8 cellular contexts compared by ENCODE assay signal in genomic region chr7:92133133-92133736, GRCh38. TPM values are rescaled to one million over a fixed set of nuclear protein-coding genes. Genes with fewer than 3 reads are reported as not detected.
DNase-seq lines count a peak whose midpoint lies in the region; ATAC-seq and TF ChIP-seq lines count a peak whose summit lies in the region.

No MANE protein-coding gene starts in this region.

- H3K36me3 ChIP-seq in CD8-positive, alpha-beta memory T cell (ENCODE audit: insufficient read depth, low read length): no peaks in the 10 kb centered on the region
- no peaks in the 10 kb centered on the region for H3K36me3 ChIP-seq in thoracic aorta

- in situ Hi-C loops in astrocyte of the cerebellum (cut with HindIII; ENCODE audit: low sequenced_read_pairs): no loop called here

- H3K27ac ChIP-seq in CD8-positive, alpha-beta memory T cell (ENCODE audit: low read depth, low read length): peak overlapping the region; percentile 95
- peak overlapping the region; percentile 91 to 95 for H3K27ac ChIP-seq in thoracic aorta

- peak overlapping the region; percentile 96 to 100 (median 99) for H3K27ac Mint-ChIP-seq in CD8-positive, alpha-beta memory T cell

- H3K4me3 Mint-ChIP-seq in CD8-positive, alpha-beta memory T cell: peak overlapping the region; percentile 94 to 100 (median 98)

- H3K9me3 ChIP-seq in CD8-positive, alpha-beta memory T cell (ENCODE audit: low read length): no peaks in the 10 kb centered on the region
- H3K9me3 ChIP-seq in thoracic aorta: no peaks in the 10 kb centered on the region

- H3K27me3 ChIP-seq in CD8-positive, alpha-beta memory T cell (ENCODE audit: insufficient read depth, low read length, poor library complexity, severe bottlenecking): no peaks in the 10 kb centered on the region
- no peaks in the 10 kb centered on the region for H3K27me3 ChIP-seq in thoracic aorta (replicated peaks; ENCODE audit: insufficient read depth)

- POLR2A ChIA-PET in CD8-positive, alpha-beta memory T cell (lab: Charles Lee): interaction anchor here (0.6 to 2.3 kb wide), 4 partner anchors 46 to 314 kb away, joined by 4 to 14 read pairs (median 7); partner anchors contain the start of genes ANKIB1, GATAD1, KRIT1 and LRRD1

- peaks cover under 1 to 28% (median 12%) of the 10 kb centered on the region in 3 donors for H3K36me3 Mint-ChIP-seq in CD8-positive, alpha-beta memory T cell

- DNase-seq in CD8-positive, alpha-beta memory T cell: no peak
- DNase-seq in KG1 (lab: John Stamatoyannopoulos, UW): peak; percentile 51
- no peak for DNase-seq in astrocyte of the cerebellum (ENCODE audit: low read depth)
- DNase-seq in left colon: peak in 1 of 2 donors; percentile 28
- no peak for DNase-seq in thoracic aorta (ENCODE audit: low spot score)
- DNase-seq in NCI-H1105 (lab: John Stamatoyannopoulos, UW): no peak
- no peak for DNase-seq in DMS153 (lab: John Stamatoyannopoulos, UW)

- intact Hi-C loops in left colon (cut with DNase I, micrococcal nuclease): no loop called here

- ATAC-seq in GM21447 (IDR thresholded peaks at IDR 0.05; ENCODE audit: unreplicated experiment) (peak; percentile 26), left colon (peak; percentile 2), thoracic aorta (ENCODE audit: insufficient number of reproducible peaks, low FRiP score, low read depth) (peak; percentile 6)

- H3K27me3 Mint-ChIP-seq in CD8-positive, alpha-beta memory T cell: peaks cover 0 to 11% of the 10 kb centered on the region in 2 donors

- H3K9me3 Mint-ChIP-seq in CD8-positive, alpha-beta memory T cell: no peaks in the 10 kb centered on the region

- H3K4me1 ChIP-seq in CD8-positive, alpha-beta memory T cell (ENCODE audit: insufficient read depth, low read length): peaks cover 7% of the 10 kb centered on the region
- peaks cover 10 to 24% of the 10 kb centered on the region in 2 donors for H3K4me1 ChIP-seq in thoracic aorta (ENCODE audit: control insufficient read depth in 1 of 2, low read depth in 2 of 2)

- H3K4me1 Mint-ChIP-seq in CD8-positive, alpha-beta memory T cell: peaks cover 31 to 39% (median 37%) of the 10 kb centered on the region in 3 donors

- TF ChIP-seq CTCF in astrocyte of the cerebellum (IDR thresholded peaks at IDR 0.05; ENCODE audit: low read depth, low read length, missing control alignments) (no peak), thoracic aorta (IDR thresholded peaks at IDR 0.05) (no peak)

- H3K4me3 ChIP-seq in CD8-positive, alpha-beta memory T cell (ENCODE audit: low read length): peak overlapping the region; percentile 89
- H3K4me3 ChIP-seq in astrocyte of the cerebellum (ENCODE audit: low read depth, low read length): peak overlapping the region; percentile 89
- H3K4me3 ChIP-seq in thoracic aorta: peak overlapping the region; percentile 95

- CTCF ChIA-PET in CD8-positive, alpha-beta memory T cell (lab: Charles Lee): interaction anchor here (1.3 to 2.3 kb wide), 4 partner anchors 46 to 315 kb away, joined by 3 to 10 read pairs (median 4); partner anchors contain the start of genes GATAD1 and LRRD1

RNA-seq across cellular contexts. Expression of gene CYP51A1, which starts 1.0 kb away (rescaled TPM):
- total RNA-seq in CD8-positive, alpha-beta memory T cell: 10 to 100 TPM; 44.5 TPM
- 13.4 TPM for polyA plus RNA-seq in CD8-positive, alpha-beta memory T cell
- total RNA-seq in left colon (100 to 1,000 TPM; 152 to 255 TPM), thoracic aorta (10 to 100 TPM; 22.6 to 30.7 TPM)

RNA-seq across cellular contexts. Expression of gene LRRD1, which starts 45.7 kb away (rescaled TPM):
- total RNA-seq in CD8-positive, alpha-beta memory T cell: not detected
- polyA plus RNA-seq in CD8-positive, alpha-beta memory T cell: not detected
- total RNA-seq in left colon: under 1 TPM in 1 of 2 donors, not detected in 1; 0.18 TPM
- total RNA-seq in thoracic aorta: under 1 TPM in 1 of 2 donors, not detected in 1; 0.81 TPM
